Comparison of ENCODE assay signal across 1 cellular context in the genomic region with DNA sequence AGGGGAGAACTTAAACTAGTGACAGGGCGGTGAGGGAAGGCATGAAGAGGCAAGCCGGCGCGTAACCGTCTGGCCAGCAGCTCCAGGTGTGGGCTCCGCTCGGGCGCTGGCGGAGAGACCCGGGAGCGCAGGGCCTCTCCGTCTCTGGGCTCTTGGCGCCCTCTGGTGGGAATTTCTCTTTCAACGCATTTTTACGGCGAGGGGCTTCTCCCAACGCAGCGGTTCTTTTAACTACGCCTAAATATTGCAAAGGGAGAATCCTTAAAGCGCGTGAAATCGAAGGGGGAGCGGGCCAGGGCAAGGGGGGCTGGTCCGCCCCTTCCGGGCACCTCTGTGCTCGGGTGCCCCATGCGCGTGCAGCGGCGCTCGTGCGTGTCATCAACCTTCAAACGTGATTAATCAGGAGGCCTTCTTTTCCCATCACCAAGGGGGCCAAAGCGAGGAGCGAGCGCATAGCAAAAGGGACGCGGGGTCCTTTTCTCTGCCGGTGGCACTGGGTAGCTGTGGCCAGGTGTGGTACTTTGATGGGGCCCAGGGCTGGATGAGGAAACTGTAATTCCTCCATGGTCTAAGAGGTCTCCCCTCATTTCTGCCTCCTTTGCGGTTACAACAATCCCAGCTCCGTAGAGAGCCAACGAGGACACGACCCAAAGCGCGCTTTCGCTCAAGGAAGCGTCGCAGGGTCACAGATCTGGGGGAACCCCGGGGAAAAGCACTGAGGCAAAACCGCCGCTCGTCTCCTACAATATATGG.
TF ChIP-seq lines count a peak whose summit lies in the region.

No MANE protein-coding gene starts in this region.

TF ChIP-seq in GM12878, 131 proteins besides CTCF, POLR2A, EP300 and RAD21 (continued from another document and continues in another):
- TF ChIP-seq, protein P1, sequence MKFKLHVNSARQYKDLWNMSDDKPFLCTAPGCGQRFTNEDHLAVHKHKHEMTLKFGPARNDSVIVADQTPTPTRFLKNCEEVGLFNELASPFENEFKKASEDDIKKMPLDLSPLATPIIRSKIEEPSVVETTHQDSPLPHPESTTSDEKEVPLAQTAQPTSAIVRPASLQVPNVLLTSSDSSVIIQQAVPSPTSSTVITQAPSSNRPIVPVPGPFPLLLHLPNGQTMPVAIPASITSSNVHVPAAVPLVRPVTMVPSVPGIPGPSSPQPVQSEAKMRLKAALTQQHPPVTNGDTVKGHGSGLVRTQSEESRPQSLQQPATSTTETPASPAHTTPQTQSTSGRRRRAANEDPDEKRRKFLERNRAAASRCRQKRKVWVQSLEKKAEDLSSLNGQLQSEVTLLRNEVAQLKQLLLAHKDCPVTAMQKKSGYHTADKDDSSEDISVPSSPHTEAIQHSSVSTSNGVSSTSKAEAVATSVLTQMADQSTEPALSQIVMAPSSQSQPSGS (IDR thresholded peaks at IDR 0.05; ENCODE audit: low read length) = no peak
- TF ChIP-seq MAX (IDR thresholded peaks at IDR 0.05; ENCODE audit: low read depth, low read length) (no peak), ZBED1 (IDR thresholded peaks at IDR 0.05; ENCODE audit: borderline replicate concordance) (no peak), YY1 (IDR thresholded peaks at IDR 0.05; ENCODE audit: low read depth, low read length) (no peak; the same call in 1 of the 2 replicates), ATF3 (IDR thresholded peaks at IDR 0.05; ENCODE audit: borderline replicate concordance, extremely low read depth, low read depth, low read length) (no peak), MLLT1 (IDR thresholded peaks at IDR 0.05) (no peak), SP1 (IDR thresholded peaks at IDR 0.05; ENCODE audit: low read depth, low read length) (no peak), PKNOX1 (IDR thresholded peaks at IDR 0.05) (no peak), CUX1 (IDR thresholded peaks at IDR 0.05; ENCODE audit: insufficient replicate concordance, low read depth, low read length) (no peak), BRCA1 (IDR thresholded peaks at IDR 0.05; ENCODE audit: low read depth, low read length) (no peak), NBN (IDR thresholded peaks at IDR 0.05) (0 out of 2 replicates have a peak, but pooled peaks have one; percentile 40), SRF (IDR thresholded peaks at IDR 0.05; ENCODE audit: low read depth in 2 of 2, low read length in 2 of 2) (0 out of 4 replicates have a peak, but pooled peaks of 1 of the 2 experiments have one; percentile 12), TBL1XR1 (IDR thresholded peaks at IDR 0.05; ENCODE audit: low read depth, low read length) (no peak), ZBTB33 (IDR thresholded peaks at IDR 0.05) (no peak), SMARCA5 (IDR thresholded peaks at IDR 0.05) (peak; percentile 22; the same call in 1 of the 2 replicates), PBX3 (IDR thresholded peaks at IDR 0.05; ENCODE audit: insufficient replicate concordance, low read depth, low read length) (no peak), TCF7 (IDR thresholded peaks at IDR 0.05; ENCODE audit: borderline replicate concordance) (no peak), CBX3 (IDR thresholded peaks at IDR 0.05; ENCODE audit: borderline replicate concordance, low read depth) (no peak), ZBTB11 (CRISPR knock-in tag; IDR thresholded peaks at IDR 0.05) (no peak), STAT1 (conservative IDR thresholded peaks at IDR 0.05) (no peak), RBBP5 (conservative IDR thresholded peaks at IDR 0.05) (no peak)
- TF ChIP-seq, protein P2, sequence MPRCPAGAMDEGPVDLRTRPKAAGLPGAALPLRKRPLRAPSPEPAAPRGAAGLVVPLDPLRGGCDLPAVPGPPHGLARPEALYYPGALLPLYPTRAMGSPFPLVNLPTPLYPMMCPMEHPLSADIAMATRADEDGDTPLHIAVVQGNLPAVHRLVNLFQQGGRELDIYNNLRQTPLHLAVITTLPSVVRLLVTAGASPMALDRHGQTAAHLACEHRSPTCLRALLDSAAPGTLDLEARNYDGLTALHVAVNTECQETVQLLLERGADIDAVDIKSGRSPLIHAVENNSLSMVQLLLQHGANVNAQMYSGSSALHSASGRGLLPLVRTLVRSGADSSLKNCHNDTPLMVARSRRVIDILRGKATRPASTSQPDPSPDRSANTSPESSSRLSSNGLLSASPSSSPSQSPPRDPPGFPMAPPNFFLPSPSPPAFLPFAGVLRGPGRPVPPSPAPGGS (IDR thresholded peaks at IDR 0.05; ENCODE audit: borderline replicate concordance, insufficient read depth, low read depth, low read length, poor library complexity, severe bottlenecking) = no peak
- TF ChIP-seq, protein P3, sequence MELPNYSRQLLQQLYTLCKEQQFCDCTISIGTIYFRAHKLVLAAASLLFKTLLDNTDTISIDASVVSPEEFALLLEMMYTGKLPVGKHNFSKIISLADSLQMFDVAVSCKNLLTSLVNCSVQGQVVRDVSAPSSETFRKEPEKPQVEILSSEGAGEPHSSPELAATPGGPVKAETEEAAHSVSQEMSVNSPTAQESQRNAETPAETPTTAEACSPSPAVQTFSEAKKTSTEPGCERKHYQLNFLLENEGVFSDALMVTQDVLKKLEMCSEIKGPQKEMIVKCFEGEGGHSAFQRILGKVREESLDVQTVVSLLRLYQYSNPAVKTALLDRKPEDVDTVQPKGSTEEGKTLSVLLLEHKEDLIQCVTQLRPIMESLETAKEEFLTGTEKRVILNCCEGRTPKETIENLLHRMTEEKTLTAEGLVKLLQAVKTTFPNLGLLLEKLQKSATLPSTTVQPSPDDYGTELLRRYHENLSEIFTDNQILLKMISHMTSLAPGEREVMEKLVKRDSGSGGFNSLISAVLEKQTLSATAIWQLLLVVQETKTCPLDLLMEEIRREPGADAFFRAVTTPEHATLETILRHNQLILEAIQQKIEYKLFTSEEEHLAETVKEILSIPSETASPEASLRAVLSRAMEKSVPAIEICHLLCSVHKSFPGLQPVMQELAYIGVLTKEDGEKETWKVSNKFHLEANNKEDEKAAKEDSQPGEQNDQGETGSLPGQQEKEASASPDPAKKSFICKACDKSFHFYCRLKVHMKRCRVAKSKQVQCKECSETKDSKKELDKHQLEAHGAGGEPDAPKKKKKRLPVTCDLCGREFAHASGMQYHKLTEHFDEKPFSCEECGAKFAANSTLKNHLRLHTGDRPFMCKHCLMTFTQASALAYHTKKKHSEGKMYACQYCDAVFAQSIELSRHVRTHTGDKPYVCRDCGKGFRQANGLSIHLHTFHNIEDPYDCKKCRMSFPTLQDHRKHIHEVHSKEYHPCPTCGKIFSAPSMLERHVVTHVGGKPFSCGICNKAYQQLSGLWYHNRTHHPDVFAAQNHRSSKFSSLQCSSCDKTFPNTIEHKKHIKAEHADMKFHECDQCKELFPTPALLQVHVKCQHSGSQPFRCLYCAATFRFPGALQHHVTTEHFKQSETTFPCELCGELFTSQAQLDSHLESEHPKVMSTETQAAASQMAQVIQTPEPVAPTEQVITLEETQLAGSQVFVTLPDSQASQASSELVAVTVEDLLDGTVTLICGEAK (IDR thresholded peaks at IDR 0.05; ENCODE audit: borderline replicate concordance) = no peak
